10 cellular contexts compared by ENCODE assay signal in genomic region chr3:159852256-159852655, GRCh38. TPM values are rescaled to one million over a fixed set of nuclear protein-coding genes. Genes with fewer than 3 reads are reported as not detected.
DNase-seq lines count a peak whose midpoint lies in the region; ATAC-seq and TF ChIP-seq lines count a peak whose summit lies in the region.
"Had no signal": no experiment of that assay in that cellular context is flagged by ENCODE, and none has a peak within 500 bp of the region (broad histone marks: within the 10 kb centered on the region; RNA-seq: fewer than 3 reads in every experiment).

No MANE protein-coding gene starts in this region.

- H3K4me3 ChIP-seq in dorsolateral prefrontal cortex (peak overlapping the region in 54 of 59 donors; percentile 3 to 66 (median 42)), mucosa of rectum (ENCODE audit: low read length in 2 of 2) (no peak overlapping the region), tibial artery (peak overlapping the region; percentile 37 to 43), A673 (ENCODE audit: low read depth, low read length, poor library complexity, severe bottlenecking) (no peak overlapping the region)

- CTCF ChIA-PET in A673 (lab: Charles Lee), result interaction anchor here (0.7 kb wide), 1 partner anchor 15 kb away, joined by 4 read pairs; no protein-coding TSS in a partner anchor

- H3K9me3 ChIP-seq in mucosa of rectum (ENCODE audit: control insufficient read depth in 2 of 2, low read length in 2 of 2) (no peaks in the 10 kb centered on the region), tibial artery (no peaks in the 10 kb centered on the region), A673 (ENCODE audit: low read depth, low read length, poor library complexity, severe bottlenecking) (no peaks in the 10 kb centered on the region)

- DNase-seq in NCI-H69 (lab: John Stamatoyannopoulos, UW) (peak; percentile 19), dorsolateral prefrontal cortex (no peak), tibial artery (no peak), HPDE6-E6E7 (ENCODE audit: extremely low spot score) (no peak), A673 (ENCODE audit: low spot score) (no peak)
- DNase-seq: activated CD8-positive, alpha-beta T cell treated with anti-CD3 and anti-CD28 coated beads for 36 hours; DMS79 treated with DMSO at 0.1 percent for 48 hours had no signal

- no TSS peak for BruUV-seq in A673 (replicated peaks; lab: Mats Ljungman, UMichigan)

- no peak for ATAC-seq in HG03095 (IDR thresholded peaks at IDR 0.05; ENCODE audit: unreplicated experiment)
- ATAC-seq: activated CD8-positive, alpha-beta T cell treated with anti-CD3 and anti-CD28 coated beads for 36 hours had no signal

- intact Hi-C loops in dorsolateral prefrontal cortex (cut with DNase I), result no loop called here
- intact Hi-C loops in tibial artery (cut with DNase I; ENCODE audit: low total_unique reads), result no loop called here
- intact Hi-C loops in A673 (cut with micrococcal nuclease; ENCODE audit: unreplicated experiment), result no loop called here

- H3K27me3 ChIP-seq in dorsolateral prefrontal cortex (no peaks in the 10 kb centered on the region), mucosa of rectum (ENCODE audit: control insufficient read depth in 2 of 2, insufficient read depth in 2 of 2, low read length in 2 of 2) (no peaks in the 10 kb centered on the region), tibial artery (no peaks in the 10 kb centered on the region), A673 (replicated peaks; ENCODE audit: insufficient read depth, low read depth, low read length, poor library complexity) (no peaks in the 10 kb centered on the region)

- no peaks in the 10 kb centered on the region for H3K36me3 ChIP-seq in mucosa of rectum (ENCODE audit: control insufficient read depth in 2 of 2, insufficient read depth in 2 of 2, low read length in 2 of 2)
- no peaks in the 10 kb centered on the region for H3K36me3 ChIP-seq in tibial artery
- no peaks in the 10 kb centered on the region for H3K36me3 ChIP-seq in A673 (ENCODE audit: insufficient read depth, low read length, poor library complexity, severe bottlenecking)

- H3K27ac ChIP-seq in dorsolateral prefrontal cortex, result peak overlapping the region; percentile 61 to 100 (median 94)
- H3K27ac ChIP-seq in mucosa of rectum (ENCODE audit: low read depth in 2 of 2, low read length in 2 of 2), result peak overlapping the region; percentile 63 to 68
- peak overlapping the region; percentile 78 to 83 for H3K27ac ChIP-seq in tibial artery
- H3K27ac ChIP-seq in A673 (ENCODE audit: low read depth, low read length, poor library complexity, severe bottlenecking), result no peak overlapping the region

- TF ChIP-seq CTCF in dorsolateral prefrontal cortex (IDR thresholded peaks at IDR 0.05 in 54 of 56, conservative IDR thresholded peaks at IDR 0.05 in 2 of 56; ENCODE audit: low read depth in 1 of 56, partially characterized antibody in 56 of 56), result no peak
- TF ChIP-seq CTCF in tibial artery (IDR thresholded peaks at IDR 0.05), result no peak
- no peak for TF ChIP-seq CTCF in A673 (conservative IDR thresholded peaks at IDR 0.05; ENCODE audit: low read depth, low read length)

- peak overlapping the region in 1 of 2 donors; percentile 12 for H3K9ac ChIP-seq in mucosa of rectum (ENCODE audit: low read depth in 1 of 2, low read length in 2 of 2)

- POLR2A ChIA-PET in A673 (lab: Charles Lee; ENCODE audit: low non-redundant PET), result no interaction called here

- peaks cover 2 to 4% of the 10 kb centered on the region in 2 donors for H3K4me1 ChIP-seq in mucosa of rectum (ENCODE audit: control insufficient read depth in 2 of 2, insufficient read depth in 2 of 2, low read length in 2 of 2)
- H3K4me1 ChIP-seq in tibial artery, result peaks cover 9 to 89% (median 44%) of the 10 kb centered on the region in 4 donors
- H3K4me1 ChIP-seq in A673 (ENCODE audit: insufficient read depth, low read length, poor library complexity, severe bottlenecking), result peaks cover 4% of the 10 kb centered on the region

RNA-seq across cellular contexts. Expression of gene SCHIP1, which starts 12.6 kb away (rescaled TPM):
- total RNA-seq in dorsolateral prefrontal cortex, result 100 to 1,000 TPM in 47 of 120 experiments, 10 to 100 TPM in 73; 43.3 to 151 (median 93.9) TPM
- 0.11 and 0.35 TPM in 2 replicates for total RNA-seq in A673 (2021)
- total RNA-seq: activated CD8-positive, alpha-beta T cell treated with anti-CD3 and anti-CD28 coated beads for 36 hours; T-helper 1 cell treated with Interleukin-12 subunit alpha and Interleukin-12 subunit beta and Interleukin-4 antibody, amounts not matched to agents 30 ng/mL and 1 ng/mL, for 36 hours had no signal

Comparison
In these comparisons a context has a peak if more than half of its experiments do, and no peak if none do; other contexts are left out.
1. H3K4me3 ChIP-seq: peak in dorsolateral prefrontal cortex (54 of 59) and tibial artery (2 of 2); none in mucosa of rectum (0 of 2) and A673 (single experiment).
2. RNA of gene SCHIP1, which starts 12.6 kb away (total RNA-seq): 43.3 to 151 TPM in dorsolateral prefrontal cortex; 0.11 to 0.35 TPM in A673; every median in the first group is over 10 times any median in the second.